ENCODE assay signal across 9 cellular contexts in the genomic region with DNA sequence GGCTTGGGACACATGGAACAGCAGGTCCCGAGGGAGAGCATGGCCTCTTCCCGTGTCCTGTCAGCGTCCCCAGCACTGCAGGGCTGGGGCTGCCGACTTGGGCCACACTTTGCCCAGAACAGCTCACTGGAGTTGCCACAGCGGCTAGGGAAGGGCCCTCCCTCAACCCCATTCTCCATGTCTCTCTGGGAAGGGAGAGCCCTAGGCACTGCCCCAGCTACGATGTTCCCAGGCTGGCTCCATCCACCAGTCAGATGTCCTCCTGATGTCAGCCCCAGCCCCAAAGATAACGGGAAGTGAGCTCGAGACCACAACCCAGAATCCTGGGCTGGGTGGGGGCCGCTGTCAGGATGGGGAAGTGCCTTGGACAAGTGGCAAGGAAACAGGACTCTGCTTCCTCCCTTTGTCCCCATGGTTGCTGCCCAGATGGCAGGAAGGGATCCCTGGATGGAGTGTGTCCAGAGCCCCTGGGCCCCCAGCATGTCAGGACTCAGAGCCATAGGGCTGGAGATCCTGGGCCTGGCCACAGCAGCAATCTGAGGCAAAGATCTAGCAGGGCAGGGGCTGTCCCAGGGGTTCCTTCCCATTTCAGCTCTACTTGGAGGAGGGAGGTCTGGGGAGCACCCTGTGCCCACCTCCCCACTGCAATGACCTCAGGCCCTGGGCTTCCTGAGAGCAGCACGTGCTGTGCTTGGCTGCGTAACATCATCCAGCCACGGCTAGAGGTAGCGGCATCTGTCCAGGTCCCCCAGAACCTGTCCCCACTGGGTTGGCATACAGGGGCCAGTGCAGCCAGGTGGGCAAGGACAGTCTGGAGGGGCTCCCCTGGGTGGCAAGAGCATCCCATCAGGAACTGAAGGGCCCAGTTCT. TPM values are rescaled to one million over a fixed set of nuclear protein-coding genes. Genes with fewer than 3 reads are reported as not detected.
"Had no signal": no experiment of that assay in that cellular context is flagged by ENCODE, and none has a peak within 500 bp of the region (broad histone marks: within the 10 kb centered on the region; RNA-seq: fewer than 3 reads in every experiment).

No MANE protein-coding gene starts in this region.

RNA-seq across cellular contexts. Expression of gene POTEF, which starts 13.6 kb away (rescaled TPM):
- total RNA-seq: activated naive CD4-positive, alpha-beta T cell treated with anti-CD3 and anti-CD28 coated beads for 36 hours; epithelial cell of proximal tubule; frontal cortex; left cardiac atrium; mononuclear cell; subcutaneous adipose tissue; tibial nerve had no signal

RNA-seq across cellular contexts. Expression of gene TUBA3E, which starts 55.6 kb away (rescaled TPM):
- total RNA-seq: activated naive CD4-positive, alpha-beta T cell treated with anti-CD3 and anti-CD28 coated beads for 36 hours; epithelial cell of proximal tubule; frontal cortex; lung; mononuclear cell; subcutaneous adipose tissue; tibial nerve had no signal
- polyA plus RNA-seq: lung, neural cell had no signal
